8 cellular contexts compared by ENCODE assay signal in genomic region chr2:157439792-157440186, GRCh38. TPM values are rescaled to one million over a fixed set of nuclear protein-coding genes. Genes with fewer than 3 reads are reported as not detected.
DNase-seq lines count a peak whose midpoint lies in the region; ATAC-seq and TF ChIP-seq lines count a peak whose summit lies in the region.

No MANE protein-coding gene starts in this region.

- H3K4me1 Mint-ChIP-seq in activated naive CD8-positive, alpha-beta T cell treated with anti-CD3 and anti-CD28 coated beads, Interleukin-2, amount 50 U/mL, for 24 hours: peaks cover 44% of the 10 kb centered on the region

- H3K4me1 ChIP-seq in Karpas-422 (ENCODE audit: low read length) (peaks cover 92% of the 10 kb centered on the region), vagina (no peaks in the 10 kb centered on the region)

- TF ChIP-seq CTCF in GM12875 (IDR thresholded peaks at IDR 0.05; ENCODE audit: borderline replicate concordance, insufficient read depth, low read depth, low read length) (no peak), vagina (IDR thresholded peaks at IDR 0.05) (no peak), RWPE1 (conservative IDR thresholded peaks at IDR 0.05; ENCODE audit: low read depth) (no peak)

- peak overlapping the region; percentile 55 for H3K4me3 ChIP-seq in GM12875 (ENCODE audit: low read depth, low read length)
- H3K4me3 ChIP-seq in Karpas-422 (ENCODE audit: low read length): peak overlapping the region; percentile 80
- H3K4me3 ChIP-seq in vagina: peak overlapping the region in 1 of 2 donors; percentile 28

- no peaks in the 10 kb centered on the region for H3K9me2 ChIP-seq in Karpas-422 (replicated peaks; ENCODE audit: insufficient read depth, low read length)

- no peaks in the 10 kb centered on the region for H3K9me3 ChIP-seq in Karpas-422 (ENCODE audit: low read length)
- no peaks in the 10 kb centered on the region for H3K9me3 ChIP-seq in vagina

- CTCF ChIA-PET in RWPE1 (lab: Yijun Ruan, JAX): no interaction called here

- H3K36me3 Mint-ChIP-seq in activated naive CD8-positive, alpha-beta T cell treated with anti-CD3 and anti-CD28 coated beads, Interleukin-2, amount 50 U/mL, for 24 hours (ENCODE audit: low read depth): peaks cover 86% of the 10 kb centered on the region

- H3K27me3 Mint-ChIP-seq in activated naive CD8-positive, alpha-beta T cell treated with anti-CD3 and anti-CD28 coated beads, Interleukin-2, amount 50 U/mL, for 24 hours: no peaks in the 10 kb centered on the region

- peaks cover 6% of the 10 kb centered on the region; the same call in 1 of the 2 replicates for H3K36me3 ChIP-seq in Karpas-422 (ENCODE audit: insufficient read depth, low read length)
- no peaks in the 10 kb centered on the region for H3K36me3 ChIP-seq in vagina

- intact Hi-C loops in vagina (cut with DNase I): no loop called here

- H3K4me2 ChIP-seq in Karpas-422 (ENCODE audit: low read depth, low read length, poor library complexity, severe bottlenecking): peak overlapping the region; percentile 97

- H3K27ac ChIP-seq in Karpas-422 (ENCODE audit: low read length) (peak overlapping the region; percentile 92), vagina (peak overlapping the region; percentile 37), RWPE1 (no peak overlapping the region)

- H3K4me3 Mint-ChIP-seq in activated naive CD8-positive, alpha-beta T cell treated with anti-CD3 and anti-CD28 coated beads, Interleukin-2, amount 50 U/mL, for 24 hours: peak overlapping the region; percentile 99

- peak; percentile 79 for DNase-seq in Karpas-422
- DNase-seq in activated naive CD8-positive, alpha-beta T cell treated with anti-CD3 and anti-CD28 coated beads, Interleukin-2, amount 50 U/mL, for 24 hours: peak; percentile 58
- DNase-seq in vagina (ENCODE audit: extremely low spot score in 2 of 2): no peak
- DNase-seq in NCI-H1694 treated with DMSO at 0.1 percent for 48 hours (lab: John Stamatoyannopoulos, UW): no peak
- no peak for DNase-seq in RWPE1 (ENCODE audit: low spot score)
- no peak for DNase-seq in D341Med (ENCODE audit: low spot score)

- peak; percentile 37 for ATAC-seq in GM21447 (IDR thresholded peaks at IDR 0.05; ENCODE audit: unreplicated experiment)
- peak; percentile 68 for ATAC-seq in activated naive CD8-positive, alpha-beta T cell treated with anti-CD3 and anti-CD28 coated beads, Interleukin-2, amount 50 U/mL, for 24 hours

- peaks cover 90% of the 10 kb centered on the region for H3K79me2 ChIP-seq in Karpas-422 (ENCODE audit: low read length)

- 0 out of 2 replicates have a peak overlapping the region, but pooled peaks have one; percentile 23 for H2AFZ ChIP-seq in Karpas-422 (ENCODE audit: low read length)

- H3K27ac Mint-ChIP-seq in activated naive CD8-positive, alpha-beta T cell treated with anti-CD3 and anti-CD28 coated beads, Interleukin-2, amount 50 U/mL, for 24 hours: peak overlapping the region; percentile 99

- peak overlapping the region; percentile 81 for H3K9ac ChIP-seq in Karpas-422 (ENCODE audit: low read length)

- H4K20me1 ChIP-seq in Karpas-422 (ENCODE audit: insufficient read depth, low read depth, low read length): no peaks in the 10 kb centered on the region

- H3K27me3 ChIP-seq in Karpas-422 (ENCODE audit: low read length): no peaks in the 10 kb centered on the region
- H3K27me3 ChIP-seq in vagina: no peaks in the 10 kb centered on the region

- no peak for TF ChIP-seq POLR2A in vagina (IDR thresholded peaks at IDR 0.05)

- no peaks in the 10 kb centered on the region for H3K9me3 Mint-ChIP-seq in activated naive CD8-positive, alpha-beta T cell treated with anti-CD3 and anti-CD28 coated beads, Interleukin-2, amount 50 U/mL, for 24 hours

- POLR2A ChIA-PET in RWPE1 (lab: Yijun Ruan, JAX; ENCODE audit: low non-redundant PET): no interaction called here

RNA-seq across cellular contexts. Expression of gene CYTIP, which starts 4.1 kb away (rescaled TPM):
- 72.2 and 97.7 TPM in 2 replicates for total RNA-seq in Karpas-422 (2014; rRNA removed; shearing (Covaris generic); ENCODE audit: low replicate concordance)
- 12.5 TPM for total RNA-seq in vagina

Comparison
In these comparisons a context has a peak if more than half of its experiments do, and no peak if none do; other contexts are left out.
1. DNase-seq: peak in Karpas-422 (single experiment) and activated naive CD8-positive, alpha-beta T cell treated with anti-CD3 and anti-CD28 coated beads, Interleukin-2, amount 50 U/mL, for 24 hours (single experiment); none in vagina (0 of 2), NCI-H1694 treated with DMSO at 0.1 percent for 48 hours (single experiment), RWPE1 (single experiment) and D341Med (single experiment).